In the genomic region with DNA sequence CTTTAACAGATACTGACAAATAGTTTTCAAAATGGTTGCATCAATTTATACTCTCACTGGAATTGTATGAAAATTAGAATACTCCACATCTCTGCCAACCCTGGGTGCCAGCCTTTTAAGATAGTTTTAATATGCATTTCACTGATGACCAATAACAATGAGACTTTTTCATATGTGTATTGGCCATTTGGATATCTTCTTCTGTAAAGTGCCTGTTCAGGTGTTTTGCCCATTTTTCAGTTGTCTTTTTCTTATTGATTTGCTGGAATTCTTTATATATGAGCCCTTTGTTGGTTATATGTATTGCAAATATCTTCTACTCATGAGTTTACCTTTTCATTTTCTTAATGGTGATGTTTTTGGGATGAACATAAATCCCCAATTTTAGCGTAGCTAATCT, we compare ENCODE assay signal across 7 cellular contexts. TPM values are rescaled to one million over a fixed set of nuclear protein-coding genes. Genes with fewer than 3 reads are reported as not detected.
"Had no signal": no experiment of that assay in that cellular context is flagged by ENCODE, and none has a peak within 500 bp of the region (broad histone marks: within the 10 kb centered on the region; RNA-seq: fewer than 3 reads in every experiment).

No MANE protein-coding gene starts in this region.

- DNase-seq: GDM1, GF-D8 had no signal

- FAIRE-seq: G401.6, GM12878, GM12891, GM12892, GM18507 had no signal

- H3K4me3 ChIP-seq: GM12878 had no signal

- ATAC-seq: GM12878 had no signal

RNA-seq across cellular contexts. Expression of a gene that starts 16.7 kb away (rescaled TPM):
- total RNA-seq: GM12878 had no signal
- polyA plus RNA-seq: GM12878 had no signal

RNA-seq across cellular contexts. Expression of a gene that starts 18.0 kb away (rescaled TPM):
- total RNA-seq: GM12878 had no signal
- polyA plus RNA-seq: GM12878 had no signal
